In the genomic region with DNA sequence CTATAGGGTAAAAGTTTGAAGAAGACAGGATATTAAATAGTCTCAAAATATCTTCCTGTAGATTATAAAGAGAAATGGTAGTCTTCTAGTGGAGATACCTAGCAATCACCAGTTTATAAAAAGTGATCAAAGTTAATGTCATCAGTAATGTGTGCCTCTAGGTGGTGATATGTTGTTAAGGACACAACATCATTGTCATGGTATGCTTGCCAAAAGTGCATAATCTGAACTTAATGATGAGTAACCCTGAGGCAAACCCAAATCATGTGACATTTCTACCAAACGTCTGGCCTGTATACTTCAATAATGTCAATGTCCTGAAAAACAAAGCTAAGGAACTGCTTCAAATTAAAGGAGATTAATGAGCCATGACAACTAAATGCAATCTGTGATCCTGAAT, we compare ENCODE assay signal across 8 cellular contexts.
DNase-seq lines count a peak whose midpoint lies in the region; ATAC-seq and TF ChIP-seq lines count a peak whose summit lies in the region.

No MANE protein-coding gene starts in this region.

- no peaks in the 10 kb centered on the region for H3K79me2 ChIP-seq in OCI-LY7 (ENCODE audit: insufficient read depth, low read depth, low read length)

- POLR2A ChIA-PET in OCI-LY7 (lab: Charles Lee): interaction anchor here (0.5 to 1.9 kb wide), 13 partner anchors 12 to 738 kb away, joined by 3 to 6 read pairs (median 3); no protein-coding TSS in a partner anchor

- H4K20me1 ChIP-seq in OCI-LY7 (ENCODE audit: insufficient read depth, low read length): no peaks in the 10 kb centered on the region

- no peak overlapping the region for H3K4me2 ChIP-seq in OCI-LY7 (ENCODE audit: low read length)

- CTCF ChIA-PET in OCI-LY7 (lab: Charles Lee; ENCODE audit: unreplicated experiment): interaction anchor here (1.4 kb wide), 1 partner anchor 12 kb away, joined by 4 read pairs; no protein-coding TSS in a partner anchor

- intact Hi-C loops in OCI-LY7 (cut with micrococcal nuclease; ENCODE audit: unreplicated experiment): loop anchor here (5.0 kb wide), 1 partner anchor 290 kb away; no protein-coding TSS in a partner anchor
- intact Hi-C loops in posterior vena cava (cut with DNase I): loop anchor here in 1 of 2 donors (10.0 kb wide), 1 partner anchor 162 kb away; no protein-coding TSS in a partner anchor

- H2AFZ ChIP-seq in OCI-LY7 (ENCODE audit: low read length): no peak overlapping the region

- no peaks in the 10 kb centered on the region for H3K9me2 ChIP-seq in OCI-LY7 (ENCODE audit: insufficient read depth, low read length)

- DNase-seq in AG08396 (ENCODE audit: low spot score) (peak; percentile 29), OCI-LY7 (ENCODE audit: low spot score) (peak; percentile 43), fibroblast of the aortic adventitia (ENCODE audit: low read depth) (peak; percentile 74), mesenteric fat pad (ENCODE audit: low spot score) (no peak), posterior vena cava (ENCODE audit: low spot score) (no peak), GDM1 (lab: John Stamatoyannopoulos, UW) (no peak)

- ATAC-seq in GM18861 (IDR thresholded peaks at IDR 0.05; ENCODE audit: unreplicated experiment) (peak; percentile 42), GM21529 (IDR thresholded peaks at IDR 0.05; ENCODE audit: unreplicated experiment) (no peak)

- BruUV-seq in OCI-LY7 (replicated peaks; lab: Mats Ljungman, UMichigan): no TSS peak

- no peak overlapping the region for H3K4me3 ChIP-seq in OCI-LY7 (ENCODE audit: low read depth, low read length, poor library complexity, severe bottlenecking)
- no peak overlapping the region for H3K4me3 ChIP-seq in fibroblast of the aortic adventitia (ENCODE audit: low read depth, low read length)

- no peak overlapping the region for H3K27ac ChIP-seq in OCI-LY7 (ENCODE audit: low read depth, low read length, poor library complexity, severe bottlenecking)

- peaks cover 19% of the 10 kb centered on the region for H3K4me1 ChIP-seq in OCI-LY7 (ENCODE audit: insufficient read depth, low read length, poor library complexity, severe bottlenecking)

- no peaks in the 10 kb centered on the region for H3K9me3 ChIP-seq in OCI-LY7 (ENCODE audit: low read length)

- no peaks in the 10 kb centered on the region for H3K36me3 ChIP-seq in OCI-LY7 (ENCODE audit: insufficient read depth, low read length)

- TF ChIP-seq CTCF in OCI-LY7 (conservative IDR thresholded peaks at IDR 0.05; ENCODE audit: low read length): peak; percentile 61
- TF ChIP-seq CTCF in fibroblast of the aortic adventitia (IDR thresholded peaks at IDR 0.05; ENCODE audit: insufficient read depth, low read length): no peak

Comparison
In these comparisons a context has a peak if more than half of its experiments do, and no peak if none do; other contexts are left out.
1. DNase-seq: peak in AG08396 (single experiment), OCI-LY7 (single experiment) and fibroblast of the aortic adventitia (single experiment); none in mesenteric fat pad (single experiment), posterior vena cava (single experiment) and GDM1 (single experiment).